Comparison of ENCODE assay signal across 24 cellular contexts in genomic region chr3:62451211-62451892, GRCh38.
"Had no signal": no experiment of that assay in that cellular context is flagged by ENCODE, and none has a peak within 500 bp of the region (broad histone marks: within the 10 kb centered on the region; RNA-seq: fewer than 3 reads in every experiment).

No MANE protein-coding gene starts in this region.

- FAIRE-seq: endometrium, kidney, urothelium cell line had no signal

- H3K27ac Mint-ChIP-seq: activated CD4-positive, alpha-beta memory T cell treated with anti-CD3 and anti-CD28 coated beads, Interleukin-2, amount 10 ng/mL, durations not matched to agents 7 days and 5 days; activated CD4-positive, alpha-beta T cell treated with anti-CD3 and anti-CD28 coated beads, Interleukin-2, amount 10 ng/mL, durations not matched to agents 24 days and 14 days; activated T-helper 1 cell treated with anti-CD3 and anti-CD28 coated beads, Interleukin-12 subunit alpha, Interleukin-12 subunit beta, Interleukin-2, Interleukin-4 antibody, amounts not matched to agents 30 ng/mL and 10 ng/mL and 1 ng/mL, durations not matched to agents 14 hours and 24 hours and 36 hours; naive B cell; T-cell; T-helper 2 cell treated with Interferon-gamma antibody and Interleukin-4, amounts not matched to agents 5 μg/mL and 100 μg/mL, for 36 hours had no signal

- H3K9me3 ChIP-seq: body of pancreas, lower lobe of right lung, spleen, suprapubic skin, transverse colon had no signal

- H3K4me3 Mint-ChIP-seq: activated CD4-positive, alpha-beta memory T cell treated with anti-CD3 and anti-CD28 coated beads, Interleukin-2, amount 10 ng/mL, durations not matched to agents 7 days and 5 days; activated CD4-positive, alpha-beta T cell treated with anti-CD3 and anti-CD28 coated beads, Interleukin-2, amount 10 ng/mL, durations not matched to agents 24 days and 14 days; activated T-helper 1 cell treated with anti-CD3 and anti-CD28 coated beads, Interleukin-12 subunit alpha, Interleukin-12 subunit beta, Interleukin-2, Interleukin-4 antibody, amounts not matched to agents 30 ng/mL and 10 ng/mL and 1 ng/mL, durations not matched to agents 14 hours and 24 hours and 36 hours; naive B cell; neural crest cell; T-cell; T-helper 2 cell treated with Interferon-gamma antibody and Interleukin-4, amounts not matched to agents 5 μg/mL and 100 μg/mL, for 36 hours had no signal

- H3K9me3 Mint-ChIP-seq: activated CD4-positive, alpha-beta memory T cell treated with anti-CD3 and anti-CD28 coated beads, Interleukin-2, amount 10 ng/mL, durations not matched to agents 7 days and 5 days; activated CD4-positive, alpha-beta T cell treated with anti-CD3 and anti-CD28 coated beads, Interleukin-2, amount 10 ng/mL, durations not matched to agents 24 days and 14 days; activated T-helper 1 cell treated with anti-CD3 and anti-CD28 coated beads, Interleukin-12 subunit alpha, Interleukin-12 subunit beta, Interleukin-2, Interleukin-4 antibody, amounts not matched to agents 30 ng/mL and 10 ng/mL and 1 ng/mL, durations not matched to agents 14 hours and 24 hours and 36 hours; neural crest cell; T-cell; T-helper 2 cell treated with Interferon-gamma antibody and Interleukin-4, amounts not matched to agents 5 μg/mL and 100 μg/mL, for 36 hours had no signal

- H3K27me3 Mint-ChIP-seq: activated CD4-positive, alpha-beta memory T cell treated with anti-CD3 and anti-CD28 coated beads, Interleukin-2, amount 10 ng/mL, durations not matched to agents 7 days and 5 days; naive B cell; T-cell had no signal

- DNase-seq: activated CD4-positive, alpha-beta memory T cell treated with anti-CD3 and anti-CD28 coated beads, Interleukin-2, amount 10 ng/mL, durations not matched to agents 7 days and 5 days; activated CD4-positive, alpha-beta T cell treated with anti-CD3 and anti-CD28 coated beads, Interleukin-2, amount 10 ng/mL, durations not matched to agents 24 days and 14 days; activated gamma-delta T cell; anterior cingulate cortex; body of pancreas; kidney; lower lobe of right lung; mesendoderm; naive B cell; spleen; stimulated activated CD4-positive, alpha-beta T cell treated with anti-CD3 and anti-CD28 coated beads, Interleukin-4, amount 100 ng/mL, for 24 hours; stimulated activated naive CD4-positive, alpha-beta T cell treated with Interleukin-2 at 50 U/mL for 16 hours; T-cell; transverse colon had no signal

- H3K27ac ChIP-seq: body of pancreas, cardiac muscle cell, lower lobe of right lung, spleen, suprapubic skin, transverse colon, VCaP had no signal

- H3K4me1 ChIP-seq: body of pancreas, lower lobe of right lung, spleen, suprapubic skin, transverse colon had no signal

- H3K36me3 Mint-ChIP-seq: naive B cell, T-cell had no signal

- H3K36me3 ChIP-seq: cardiac muscle cell, lower lobe of right lung, spleen, suprapubic skin, transverse colon had no signal

- H3K4me1 Mint-ChIP-seq: naive B cell had no signal

- H3K27me3 ChIP-seq: body of pancreas, cardiac muscle cell, spleen, suprapubic skin, transverse colon had no signal

- ATAC-seq: activated CD4-positive, CD25-positive, alpha-beta regulatory T cell treated with anti-CD3 and anti-CD28 coated beads, Interleukin-2, amount 50 U/mL, for 24 hours; body of pancreas; left lobe of liver; lower lobe of right lung; T-cell had no signal

- H3K4me3 ChIP-seq: body of pancreas, cardiac muscle cell, lower lobe of right lung, spleen, suprapubic skin, transverse colon had no signal
